ENCODE assay signal across 20 cellular contexts in genomic region chr21:45816794-45817193, GRCh38.
DNase-seq lines count a peak whose midpoint lies in the region; ATAC-seq and TF ChIP-seq lines count a peak whose summit lies in the region.
"Had no signal": no experiment of that assay in that cellular context is flagged by ENCODE, and none has a peak within 500 bp of the region (broad histone marks: within the 10 kb centered on the region; RNA-seq: fewer than 3 reads in every experiment).

No MANE protein-coding gene starts in this region.

- peaks cover 46% of the 10 kb centered on the region for H3K4me1 Mint-ChIP-seq in activated CD4-positive, alpha-beta memory T cell treated with anti-CD3 and anti-CD28 coated beads for 36 hours (ENCODE audit: low read depth)
- peaks cover 34% of the 10 kb centered on the region for H3K4me1 Mint-ChIP-seq in activated CD4-positive, alpha-beta memory T cell treated with anti-CD3 and anti-CD28 coated beads, Interleukin-2, amount 10 ng/mL, durations not matched to agents 7 days and 5 days
- H3K4me1 Mint-ChIP-seq in activated T-helper 1 cell treated with anti-CD3 and anti-CD28 coated beads, Interleukin-12 subunit alpha, Interleukin-12 subunit beta, Interleukin-2, Interleukin-4 antibody, amounts not matched to agents 30 ng/mL and 10 ng/mL and 1 ng/mL, durations not matched to agents 14 hours and 24 hours and 36 hours (ENCODE audit: low read depth), result peaks cover 45% of the 10 kb centered on the region
- no peaks in the 10 kb centered on the region for H3K4me1 Mint-ChIP-seq in progenitor cell of endocrine pancreas (ENCODE audit: low read depth)

- POLR2A ChIA-PET in activated CD4-positive, alpha-beta memory T cell treated with anti-CD3 and anti-CD28 coated beads for 36 hours (lab: Charles Lee), result no interaction called here
- POLR2A ChIA-PET in activated CD4-positive, alpha-beta memory T cell treated with anti-CD3 and anti-CD28 coated beads, Interleukin-2, amount 10 ng/mL, durations not matched to agents 7 days and 5 days (lab: Charles Lee), result interaction anchor here (1.2 kb wide), 1 partner anchor 68 kb away, joined by 3 read pairs; no protein-coding TSS in a partner anchor

- ATAC-seq in activated naive CD4-positive, alpha-beta T cell treated with anti-CD3 and anti-CD28 coated beads, Interleukin-2, amount 50 U/mL, for 72 hours, result no peak
- ATAC-seq in HG03196 (IDR thresholded peaks at IDR 0.05; ENCODE audit: unreplicated experiment), result no peak
- ATAC-seq: A549, HCT116, PC-3 had no signal

- no peak for TF ChIP-seq CTCF in progenitor cell of endocrine pancreas (IDR thresholded peaks at IDR 0.05; ENCODE audit: unreplicated experiment)

- H3K36me3 Mint-ChIP-seq in activated CD4-positive, alpha-beta memory T cell treated with anti-CD3 and anti-CD28 coated beads for 36 hours, result peaks cover 3% of the 10 kb centered on the region
- H3K36me3 Mint-ChIP-seq in activated CD4-positive, alpha-beta memory T cell treated with anti-CD3 and anti-CD28 coated beads, Interleukin-2, amount 10 ng/mL, durations not matched to agents 7 days and 5 days (ENCODE audit: low read depth), result peaks cover 3% of the 10 kb centered on the region
- peaks cover 13 to 27% of the 10 kb centered on the region in 2 donors for H3K36me3 Mint-ChIP-seq in activated naive CD4-positive, alpha-beta T cell treated with anti-CD3 and anti-CD28 coated beads, Interleukin-2, amount 50 U/mL, for 72 hours
- H3K36me3 Mint-ChIP-seq in activated T-helper 1 cell treated with anti-CD3 and anti-CD28 coated beads, Interleukin-12 subunit alpha, Interleukin-12 subunit beta, Interleukin-2, Interleukin-4 antibody, amounts not matched to agents 30 ng/mL and 10 ng/mL and 1 ng/mL, durations not matched to agents 14 hours and 24 hours and 36 hours (ENCODE audit: low read depth), result peaks cover 4% of the 10 kb centered on the region
- H3K36me3 Mint-ChIP-seq in progenitor cell of endocrine pancreas (ENCODE audit: insufficient read depth), result no peaks in the 10 kb centered on the region

- peak overlapping the region; percentile 62 for H3K27ac Mint-ChIP-seq in activated CD4-positive, alpha-beta memory T cell treated with anti-CD3 and anti-CD28 coated beads for 36 hours
- no peak overlapping the region for H3K27ac Mint-ChIP-seq in activated CD4-positive, alpha-beta memory T cell treated with anti-CD3 and anti-CD28 coated beads, Interleukin-2, amount 10 ng/mL, durations not matched to agents 7 days and 5 days
- peak overlapping the region; percentile 88 to 97 for H3K27ac Mint-ChIP-seq in activated naive CD4-positive, alpha-beta T cell treated with anti-CD3 and anti-CD28 coated beads, Interleukin-2, amount 50 U/mL, for 72 hours
- peak overlapping the region; percentile 61 for H3K27ac Mint-ChIP-seq in activated T-helper 1 cell treated with anti-CD3 and anti-CD28 coated beads, Interleukin-12 subunit alpha, Interleukin-12 subunit beta, Interleukin-2, Interleukin-4 antibody, amounts not matched to agents 30 ng/mL and 10 ng/mL and 1 ng/mL, durations not matched to agents 14 hours and 24 hours and 36 hours
- H3K27ac Mint-ChIP-seq in progenitor cell of endocrine pancreas, result peak overlapping the region; percentile 0

- H3K4me3 Mint-ChIP-seq in activated CD4-positive, alpha-beta memory T cell treated with anti-CD3 and anti-CD28 coated beads for 36 hours, result no peak overlapping the region
- H3K4me3 Mint-ChIP-seq in activated CD4-positive, alpha-beta memory T cell treated with anti-CD3 and anti-CD28 coated beads, Interleukin-2, amount 10 ng/mL, durations not matched to agents 7 days and 5 days, result no peak overlapping the region
- H3K4me3 Mint-ChIP-seq in activated T-helper 1 cell treated with anti-CD3 and anti-CD28 coated beads, Interleukin-12 subunit alpha, Interleukin-12 subunit beta, Interleukin-2, Interleukin-4 antibody, amounts not matched to agents 30 ng/mL and 10 ng/mL and 1 ng/mL, durations not matched to agents 14 hours and 24 hours and 36 hours, result no peak overlapping the region
- H3K4me3 Mint-ChIP-seq in progenitor cell of endocrine pancreas (ENCODE audit: low read depth), result no peak overlapping the region

- H3K27me3 Mint-ChIP-seq in activated CD4-positive, alpha-beta memory T cell treated with anti-CD3 and anti-CD28 coated beads for 36 hours, result peaks cover 1% of the 10 kb centered on the region
- peaks cover 8% of the 10 kb centered on the region for H3K27me3 Mint-ChIP-seq in activated CD4-positive, alpha-beta memory T cell treated with anti-CD3 and anti-CD28 coated beads, Interleukin-2, amount 10 ng/mL, durations not matched to agents 7 days and 5 days
- H3K27me3 Mint-ChIP-seq in activated T-helper 1 cell treated with anti-CD3 and anti-CD28 coated beads, Interleukin-12 subunit alpha, Interleukin-12 subunit beta, Interleukin-2, Interleukin-4 antibody, amounts not matched to agents 30 ng/mL and 10 ng/mL and 1 ng/mL, durations not matched to agents 14 hours and 24 hours and 36 hours (ENCODE audit: insufficient read depth), result no peaks in the 10 kb centered on the region
- H3K27me3 Mint-ChIP-seq in progenitor cell of endocrine pancreas, result peaks cover 10% of the 10 kb centered on the region

- DNase-seq in activated CD4-positive, alpha-beta memory T cell treated with anti-CD3 and anti-CD28 coated beads for 36 hours, result no peak
- no peak for DNase-seq in activated CD4-positive, alpha-beta memory T cell treated with anti-CD3 and anti-CD28 coated beads, Interleukin-2, amount 10 ng/mL, durations not matched to agents 7 days and 5 days
- no peak for DNase-seq in activated naive CD4-positive, alpha-beta T cell treated with anti-CD3 and anti-CD28 coated beads, Interleukin-2, amount 50 U/mL, for 72 hours (ENCODE audit: low spot score in 2 of 2)
- no peak for DNase-seq in activated naive CD4-positive, alpha-beta T cell treated with anti-CD3 and anti-CD28 coated beads, Interleukin-2, amount 50 U/mL, for 16 hours
- no peak for DNase-seq in activated T-helper 1 cell treated with anti-CD3 and anti-CD28 coated beads, Interleukin-12 subunit alpha, Interleukin-12 subunit beta, Interleukin-2, Interleukin-4 antibody, amounts not matched to agents 30 ng/mL and 10 ng/mL and 1 ng/mL, durations not matched to agents 14 hours and 24 hours and 36 hours (ENCODE audit: low spot score)
- DNase-seq in progenitor cell of endocrine pancreas (ENCODE audit: low spot score, unreplicated experiment), result no peak
- DNase-seq: C1 segment of cervical spinal cord, DMS79, GOT3, MM.1S, NCI-H1092, NCI-H1436 treated with DMSO at 0.1 percent for 48 hours, NCI-H2029, NCI-H345, NCI-H524 treated with DMSO at 0.1 percent for 48 hours, PC-3, RPMI8226 had no signal

- intact Hi-C loops in activated CD4-positive, alpha-beta memory T cell treated with anti-CD3 and anti-CD28 coated beads for 36 hours (cut with micrococcal nuclease), result loop anchor here (5.0 kb wide), 2 partner anchors 589 to 739 kb away; no protein-coding TSS in a partner anchor
- intact Hi-C loops in activated T-helper 1 cell treated with anti-CD3 and anti-CD28 coated beads, Interleukin-12 subunit alpha, Interleukin-12 subunit beta, Interleukin-2, Interleukin-4 antibody, amounts not matched to agents 30 ng/mL and 10 ng/mL and 1 ng/mL, durations not matched to agents 14 hours and 24 hours and 36 hours (cut with micrococcal nuclease), result loop anchor here (5.0 kb wide), 1 partner anchor 71 kb away; no protein-coding TSS in a partner anchor

- CTCF ChIA-PET in activated CD4-positive, alpha-beta memory T cell treated with anti-CD3 and anti-CD28 coated beads for 36 hours (lab: Charles Lee), result interaction anchor here (0.6 kb wide), 1 partner anchor 222 kb away, joined by 4 read pairs; no protein-coding TSS in a partner anchor
- CTCF ChIA-PET in activated CD4-positive, alpha-beta memory T cell treated with anti-CD3 and anti-CD28 coated beads, Interleukin-2, amount 10 ng/mL, durations not matched to agents 7 days and 5 days (lab: Charles Lee), result no interaction called here

- H3K9me3 Mint-ChIP-seq in activated CD4-positive, alpha-beta memory T cell treated with anti-CD3 and anti-CD28 coated beads for 36 hours, result peaks cover 4% of the 10 kb centered on the region
- H3K9me3 Mint-ChIP-seq in activated CD4-positive, alpha-beta memory T cell treated with anti-CD3 and anti-CD28 coated beads, Interleukin-2, amount 10 ng/mL, durations not matched to agents 7 days and 5 days, result peaks cover 4% of the 10 kb centered on the region
- H3K9me3 Mint-ChIP-seq in activated naive CD4-positive, alpha-beta T cell treated with anti-CD3 and anti-CD28 coated beads, Interleukin-2, amount 50 U/mL, for 72 hours, result peaks cover 0 to 7% of the 10 kb centered on the region in 2 donors
- peaks cover 3% of the 10 kb centered on the region for H3K9me3 Mint-ChIP-seq in activated T-helper 1 cell treated with anti-CD3 and anti-CD28 coated beads, Interleukin-12 subunit alpha, Interleukin-12 subunit beta, Interleukin-2, Interleukin-4 antibody, amounts not matched to agents 30 ng/mL and 10 ng/mL and 1 ng/mL, durations not matched to agents 14 hours and 24 hours and 36 hours
- no peaks in the 10 kb centered on the region for H3K9me3 Mint-ChIP-seq in progenitor cell of endocrine pancreas (ENCODE audit: low read depth)
